1 cellular context compared by ENCODE assay signal in genomic region chr16:85524365-85524629, GRCh38.
TF ChIP-seq lines count a peak whose summit lies in the region.

No MANE protein-coding gene starts in this region.

TF ChIP-seq in H1, 55 proteins besides CTCF, POLR2A, EP300 and RAD21 (continued from another document):
- TF ChIP-seq CHD7 (IDR thresholded peaks at IDR 0.05; ENCODE audit: insufficient replicate concordance, low read length) (no peak), ASH2L (IDR thresholded peaks at IDR 0.05; ENCODE audit: low read length) (no peak), JUN (IDR thresholded peaks at IDR 0.05; ENCODE audit: low read depth, low read length) (no peak), GABPA (IDR thresholded peaks at IDR 0.05; ENCODE audit: borderline replicate concordance, insufficient read depth, low read length) (no peak), BACH1 (IDR thresholded peaks at IDR 0.05; ENCODE audit: low read length) (no peak), HDAC6 (IDR thresholded peaks at IDR 0.05; ENCODE audit: low read depth, low read length) (no peak), NANOG (IDR thresholded peaks at IDR 0.05; ENCODE audit: insufficient read depth, low read depth, low read length, poor library complexity, severe bottlenecking) (no peak), SRF (IDR thresholded peaks at IDR 0.05; ENCODE audit: low read depth, low read length) (no peak), CBX5 (IDR thresholded peaks at IDR 0.05; ENCODE audit: low read depth, low read length) (no peak), SIRT6 (IDR thresholded peaks at IDR 0.05; ENCODE audit: low read length) (no peak), ZNF274 (IDR thresholded peaks at IDR 0.05; ENCODE audit: borderline replicate concordance, extremely low read depth, low read length) (no peak), RNF2 (IDR thresholded peaks at IDR 0.05; ENCODE audit: borderline replicate concordance, low read depth, low read length, missing control alignments, poor library complexity, severe bottlenecking) (no peak), CHD1 (IDR thresholded peaks at IDR 0.05; ENCODE audit: low read depth, low read length) (no peak), HDAC2 (IDR thresholded peaks at IDR 0.05; ENCODE audit: borderline replicate concordance in 1 of 2, low read depth in 2 of 2, low read length in 2 of 2) (no peak), RBBP5 (IDR thresholded peaks at IDR 0.05; ENCODE audit: borderline replicate concordance, low read depth, low read length) (no peak)
